Comparison of ENCODE assay signal across 1 cellular context in genomic region chr6:12324741-12325140, GRCh38.
TF ChIP-seq lines count a peak whose summit lies in the region.

No MANE protein-coding gene starts in this region.

TF ChIP-seq in GM23338, 12 proteins besides CTCF, POLR2A, EP300 and RAD21 (continued from another document):
- peak; percentile 97 for TF ChIP-seq ZNF462 (CRISPR knock-in tag; IDR thresholded peaks at IDR 0.05)
